ENCODE assay signal across 26 cellular contexts in genomic region chr11:66912963-66913362, GRCh38. TPM values are rescaled to one million over a fixed set of nuclear protein-coding genes. Genes with fewer than 3 reads are reported as not detected.
A peak's percentile ranks its signal among the peaks of the same experiment; 100 is the strongest.
DNase-seq lines count a peak whose midpoint lies in the region; ATAC-seq and TF ChIP-seq lines count a peak whose summit lies in the region.
"Had no signal": no experiment of that assay in that cellular context is flagged by ENCODE, and none has a peak within 500 bp of the region (broad histone marks: within the 10 kb centered on the region; RNA-seq: fewer than 3 reads in every experiment).

No MANE protein-coding gene starts in this region.

- in situ Hi-C loops in transverse colon (cut with MboI; ENCODE audit: low pct_ligation_motif_present in 1 of 4, low pct_unique_long_range_greater_than_20kb in 1 of 4, low sequenced_read_pairs in 3 of 4) = no loop called here

- CTCF ChIA-PET in WTC11 (lab: Charles Lee) = interaction anchor here (1.0 to 2.1 kb wide), 4 partner anchors 46 to 109 kb away, joined by 3 to 6 read pairs (median 4); partner anchors contain the start of gene PC
- CTCF ChIA-PET in activated CD8-positive, alpha-beta memory T cell treated with anti-CD3 and anti-CD28 coated beads, Interleukin-2, amount 10 ng/mL, durations not matched to agents 7 days and 5 days (lab: Charles Lee) = no interaction called here

- H3K36me3 Mint-ChIP-seq in WTC11 = no peaks in the 10 kb centered on the region
- H3K36me3 Mint-ChIP-seq in activated CD8-positive, alpha-beta memory T cell treated with anti-CD3 and anti-CD28 coated beads, Interleukin-2, amount 10 ng/mL, durations not matched to agents 7 days and 5 days = no peaks in the 10 kb centered on the region
- H3K36me3 Mint-ChIP-seq: activated CD4-positive, alpha-beta memory T cell treated with anti-CD3 and anti-CD28 coated beads for 36 hours; CD4-positive, CD25-positive, alpha-beta regulatory T cell; memory B cell; natural killer cell treated with Interleukin-12 subunit alpha and Interleukin-12 subunit beta and Interleukin-15 and Interleukin-18, amount 100 ng/mL, for 72 hours had no signal

- no peaks in the 10 kb centered on the region for H3K27me3 ChIP-seq in transverse colon
- H3K27me3 ChIP-seq: ascending aorta, SJSA1, spleen had no signal

- intact Hi-C loops in head of caudate nucleus (cut with DNase I) = no loop called here
- intact Hi-C loops in transverse colon (cut with DNase I; ENCODE audit: low total_unique reads) = no loop called here

- ATAC-seq in WTC11 (no peak), HG03520 (IDR thresholded peaks at IDR 0.05; ENCODE audit: unreplicated experiment) (no peak)
- no peak for ATAC-seq in activated CD8-positive, alpha-beta memory T cell treated with anti-CD3 and anti-CD28 coated beads, Interleukin-2, amount 10 ng/mL, durations not matched to agents 7 days and 5 days
- ATAC-seq: natural killer cell treated with Interleukin-12 subunit alpha and Interleukin-12 subunit beta and Interleukin-15 and Interleukin-18, amount 100 ng/mL, for 72 hours; T-helper 17 cell had no signal

- peak overlapping the region; percentile 82 for H3K27ac Mint-ChIP-seq in WTC11
- no peak overlapping the region for H3K27ac Mint-ChIP-seq in activated CD8-positive, alpha-beta memory T cell treated with anti-CD3 and anti-CD28 coated beads, Interleukin-2, amount 10 ng/mL, durations not matched to agents 7 days and 5 days
- H3K27ac Mint-ChIP-seq: activated CD4-positive, alpha-beta memory T cell treated with anti-CD3 and anti-CD28 coated beads for 36 hours; memory B cell; natural killer cell treated with Interleukin-12 subunit alpha and Interleukin-12 subunit beta and Interleukin-15 and Interleukin-18, amount 100 ng/mL, for 72 hours; T-helper 17 cell had no signal

- H3K27me3 Mint-ChIP-seq in WTC11 (ENCODE audit: low read depth) = no peaks in the 10 kb centered on the region; the same call in 1 of the 2 replicates
- peaks cover 4% of the 10 kb centered on the region for H3K27me3 Mint-ChIP-seq in activated CD8-positive, alpha-beta memory T cell treated with anti-CD3 and anti-CD28 coated beads, Interleukin-2, amount 10 ng/mL, durations not matched to agents 7 days and 5 days
- H3K27me3 Mint-ChIP-seq: activated CD4-positive, alpha-beta memory T cell treated with anti-CD3 and anti-CD28 coated beads for 36 hours; CD4-positive, CD25-positive, alpha-beta regulatory T cell; natural killer cell treated with Interleukin-12 subunit alpha and Interleukin-12 subunit beta and Interleukin-15 and Interleukin-18, amount 100 ng/mL, for 72 hours; T-helper 17 cell had no signal

- peaks cover 43% of the 10 kb centered on the region for H3K4me1 Mint-ChIP-seq in WTC11
- no peaks in the 10 kb centered on the region for H3K4me1 Mint-ChIP-seq in activated CD8-positive, alpha-beta memory T cell treated with anti-CD3 and anti-CD28 coated beads, Interleukin-2, amount 10 ng/mL, durations not matched to agents 7 days and 5 days
- H3K4me1 Mint-ChIP-seq: CD4-positive, CD25-positive, alpha-beta regulatory T cell; memory B cell had no signal

- H3K4me1 ChIP-seq in transverse colon = peaks cover 0 to 10% (median 7%) of the 10 kb centered on the region in 4 donors
- H3K4me1 ChIP-seq: ascending aorta had no signal

- H3K27ac ChIP-seq in transverse colon = no peak overlapping the region
- H3K27ac ChIP-seq: ascending aorta, PC-9, SJSA1, VCaP had no signal

- POLR2A ChIA-PET in WTC11 (lab: Charles Lee) = no interaction called here

- no peaks in the 10 kb centered on the region for H3K36me3 ChIP-seq in transverse colon
- H3K36me3 ChIP-seq: ascending aorta, SJSA1, spleen had no signal

- no peaks in the 10 kb centered on the region for H3K9me3 Mint-ChIP-seq in WTC11
- no peaks in the 10 kb centered on the region for H3K9me3 Mint-ChIP-seq in activated CD8-positive, alpha-beta memory T cell treated with anti-CD3 and anti-CD28 coated beads, Interleukin-2, amount 10 ng/mL, durations not matched to agents 7 days and 5 days (ENCODE audit: low read depth)
- H3K9me3 Mint-ChIP-seq: activated CD4-positive, alpha-beta memory T cell treated with anti-CD3 and anti-CD28 coated beads for 36 hours; CD4-positive, CD25-positive, alpha-beta regulatory T cell; memory B cell; natural killer cell treated with Interleukin-12 subunit alpha and Interleukin-12 subunit beta and Interleukin-15 and Interleukin-18, amount 100 ng/mL, for 72 hours had no signal

- peak; percentile 44 for DNase-seq in ELF-1 (ENCODE audit: low read depth, low spot score)
- no peak for DNase-seq in WTC11 (ENCODE audit: low spot score)
- peak; percentile 45 to 93 (median 83) for DNase-seq in head of caudate nucleus
- peak in 50 of 56 donors; percentile 20 to 91 (median 71) for DNase-seq in nucleus accumbens (lab: John Stamatoyannopoulos, UW)
- no peak for DNase-seq in NCI-H2029 (lab: John Stamatoyannopoulos, UW)
- DNase-seq in activated CD8-positive, alpha-beta memory T cell treated with anti-CD3 and anti-CD28 coated beads, Interleukin-2, amount 10 ng/mL, durations not matched to agents 7 days and 5 days = no peak
- no peak for DNase-seq in transverse colon
- DNase-seq: activated CD4-positive, alpha-beta memory T cell treated with anti-CD3 and anti-CD28 coated beads for 36 hours; activated naive CD4-positive, alpha-beta T cell; CD4-positive, CD25-positive, alpha-beta regulatory T cell; DMS79; effector memory CD4-positive, alpha-beta T cell; Karpas-422; NCI-H1105 treated with DMSO at 0.1 percent for 48 hours; NCI-H2171; NCI-H774; PC-9; stimulated activated CD8-positive, alpha-beta memory T cell treated with anti-CD3 and anti-CD28 coated beads, Interleukin-4, amount 100 ng/mL, for 48 hours; T-helper 17 cell had no signal

- TF ChIP-seq POLR2A in transverse colon (IDR thresholded peaks at IDR 0.05) = no peak

- no peaks in the 10 kb centered on the region for H3K9me3 ChIP-seq in transverse colon
- H3K9me3 ChIP-seq: ascending aorta, SJSA1, spleen had no signal

- TF ChIP-seq CTCF in WTC11 (IDR thresholded peaks at IDR 0.05) (no peak), transverse colon (IDR thresholded peaks at IDR 0.05) (no peak)

- H3K4me3 Mint-ChIP-seq in WTC11 = no peak overlapping the region
- no peak overlapping the region for H3K4me3 Mint-ChIP-seq in activated CD8-positive, alpha-beta memory T cell treated with anti-CD3 and anti-CD28 coated beads, Interleukin-2, amount 10 ng/mL, durations not matched to agents 7 days and 5 days
- H3K4me3 Mint-ChIP-seq: activated CD4-positive, alpha-beta memory T cell treated with anti-CD3 and anti-CD28 coated beads for 36 hours; CD4-positive, CD25-positive, alpha-beta regulatory T cell; memory B cell; natural killer cell treated with Interleukin-12 subunit alpha and Interleukin-12 subunit beta and Interleukin-15 and Interleukin-18, amount 100 ng/mL, for 72 hours; T-helper 17 cell had no signal

- WGBS in transverse colon (ENCODE audit: low coverage in 1 of 2), 2 donors = 70 to 71% methylated on average over 2 to 10 of the region's 10 CpGs

- no peak for TF ChIP-seq EP300 in transverse colon (IDR thresholded peaks at IDR 0.05; ENCODE audit: low read depth)

- no peak overlapping the region for H3K4me3 ChIP-seq in transverse colon
- H3K4me3 ChIP-seq: ascending aorta, PC-9, SJSA1, spleen had no signal

TF ChIP-seq in WTC11, 78 proteins besides CTCF, POLR2A, EP300 and RAD21 (continues in another document):
- TF ChIP-seq MYBL2 (CRISPR knock-in tag; IDR thresholded peaks at IDR 0.05) (no peak), ZNF512 (CRISPR knock-in tag; IDR thresholded peaks at IDR 0.05; ENCODE audit: borderline replicate concordance) (no peak), ATF3 (CRISPR knock-in tag; conservative IDR thresholded peaks at IDR 0.05) (no peak), FOXP1 (CRISPR knock-in tag; IDR thresholded peaks at IDR 0.05; ENCODE audit: borderline replicate concordance) (no peak)

RNA-seq across cellular contexts. Expression of gene PC, which starts 45.2 kb away (rescaled TPM):
- total RNA-seq in WTC11 (2021) = 22.1 to 27.2 TPM (median 25.6 TPM) in 3 replicates
- total RNA-seq in activated CD8-positive, alpha-beta memory T cell treated with anti-CD3 and anti-CD28 coated beads, Interleukin-2, amount 10 ng/mL, durations not matched to agents 7 days and 5 days = 10 to 100 TPM; 10.1 to 11.3 TPM
- 100 to 1,000 TPM in 1 of 4 donors, 10 to 100 TPM in 3; 14.9 to 246 (median 38.1) TPM for total RNA-seq in transverse colon

RNA-seq across cellular contexts. Expression of gene LRFN4, which starts 56.1 kb away (rescaled TPM):
- total RNA-seq in WTC11 (2021) = 62.7 to 70.3 TPM (median 68.0 TPM) in 3 replicates
- total RNA-seq in activated CD8-positive, alpha-beta memory T cell treated with anti-CD3 and anti-CD28 coated beads, Interleukin-2, amount 10 ng/mL, durations not matched to agents 7 days and 5 days = 10 to 100 TPM; 29.0 to 29.8 TPM
- 10 to 100 TPM; 14.3 to 52.3 (median 22.6) TPM for total RNA-seq in transverse colon

Comparison
In these comparisons a context has a peak if more than half of its experiments do, and no peak if none do; other contexts are left out.
1. DNase-seq: peak in ELF-1 (single experiment), head of caudate nucleus (42 of 42) and nucleus accumbens (50 of 56); none in WTC11 (single experiment), NCI-H2029 (single experiment), activated CD8-positive, alpha-beta memory T cell treated with anti-CD3 and anti-CD28 coated beads, Interleukin-2, amount 10 ng/mL, durations not matched to agents 7 days and 5 days (single experiment) and transverse colon (single experiment).